Comparison of ENCODE assay signal across 7 cellular contexts in genomic region chr15:22714358-22715132, GRCh38.
DNase-seq lines count a peak whose midpoint lies in the region; ATAC-seq and TF ChIP-seq lines count a peak whose summit lies in the region.
"Not testable (repeated sequence)": the region's sequence is repeated elsewhere in the genome, so short reads cannot be mapped to it uniquely, and the experiment has no call there.

No MANE protein-coding gene starts in this region.

- not testable (repeated sequence) for H2AFZ ChIP-seq in smooth muscle cell (ENCODE audit: low read depth)

- peaks cover 0 to 21% (median 0%) of the 10 kb centered on the region in 45 donors for H3K27me3 ChIP-seq in dorsolateral prefrontal cortex
- not testable (repeated sequence) for H3K27me3 ChIP-seq in right atrium auricular region; smooth muscle cell (ENCODE audit: low read depth)

- peak overlapping the region in 57 of 59 donors; percentile 22 to 65 (median 46) for H3K4me3 ChIP-seq in dorsolateral prefrontal cortex
- peak overlapping the region; percentile 44 to 49 for H3K4me3 ChIP-seq in right atrium auricular region
- H3K4me3 ChIP-seq in smooth muscle cell: peak overlapping the region; percentile 21

- H3K4me1 ChIP-seq in right atrium auricular region; smooth muscle cell (ENCODE audit: low read depth): not testable (repeated sequence)

- H3K9me3 Mint-ChIP-seq in activated T-cell treated with anti-CD3 and anti-CD28 coated beads, Interleukin-2, amount 50 U/mL, for 4 hours; naive B cell: not testable (repeated sequence)

- not testable (repeated sequence) for TF ChIP-seq CTCF in dorsolateral prefrontal cortex (IDR thresholded peaks at IDR 0.05 in 54 of 56, conservative IDR thresholded peaks at IDR 0.05 in 2 of 56; ENCODE audit: low read depth in 1 of 56, partially characterized antibody in 56 of 56); right atrium auricular region (IDR thresholded peaks at IDR 0.05); smooth muscle cell (IDR thresholded peaks at IDR 0.05; ENCODE audit: borderline replicate concordance, insufficient read depth, poor library complexity, severe bottlenecking)

- H3K79me2 ChIP-seq in smooth muscle cell (ENCODE audit: low read depth): not testable (repeated sequence)

- H3K36me3 ChIP-seq in right atrium auricular region; smooth muscle cell (ENCODE audit: low read depth): not testable (repeated sequence)

- H3F3A ChIP-seq in smooth muscle cell (ENCODE audit: low read depth): not testable (repeated sequence)

- not testable (repeated sequence) for H4K20me1 ChIP-seq in smooth muscle cell (ENCODE audit: low read depth)

- H3K27ac ChIP-seq in dorsolateral prefrontal cortex (peak overlapping the region in 2 of 59 donors; percentile 14 to 28), right atrium auricular region (peak overlapping the region; percentile 55 to 81)
- not testable (repeated sequence) for H3K27ac ChIP-seq in smooth muscle cell (ENCODE audit: low read depth)

- H3K4me2 ChIP-seq in smooth muscle cell: not testable (repeated sequence)

- H3K27ac Mint-ChIP-seq in naive B cell: not testable (repeated sequence)

- intact Hi-C loops in dorsolateral prefrontal cortex (cut with DNase I): not testable (repeated sequence)

- H3K4me1 Mint-ChIP-seq in activated T-cell treated with anti-CD3 and anti-CD28 coated beads, Interleukin-2, amount 50 U/mL, for 4 hours (ENCODE audit: low read depth); naive B cell: not testable (repeated sequence)

- not testable (repeated sequence) for H3K36me3 Mint-ChIP-seq in activated T-cell treated with anti-CD3 and anti-CD28 coated beads, Interleukin-2, amount 50 U/mL, for 4 hours (ENCODE audit: insufficient read depth); naive B cell

- H3K4me3 Mint-ChIP-seq in activated T-cell treated with anti-CD3 and anti-CD28 coated beads, Interleukin-2, amount 50 U/mL, for 4 hours: peak overlapping the region; percentile 38
- peak overlapping the region in 7 of 8 donors; percentile 64 to 82 (median 72) for H3K4me3 Mint-ChIP-seq in naive B cell

- DNase-seq in EL: peak; percentile 6
- DNase-seq in NCI-H1417 (lab: John Stamatoyannopoulos, UW): peak in 2 of 3 experiments; percentile 70 to 77
- DNase-seq in activated T-cell treated with anti-CD3 and anti-CD28 coated beads, Interleukin-2, amount 50 U/mL, for 4 hours; dorsolateral prefrontal cortex; right atrium auricular region (ENCODE audit: low spot score); naive B cell; smooth muscle cell (lab: John Stamatoyannopoulos, UW; ENCODE audit: unreplicated experiment): not testable (repeated sequence)

- H3K9me3 ChIP-seq in right atrium auricular region; smooth muscle cell (replicated peaks; ENCODE audit: low read depth): not testable (repeated sequence)

- not testable (repeated sequence) for H3K9ac ChIP-seq in smooth muscle cell (ENCODE audit: low read depth)

- H3K27me3 Mint-ChIP-seq in activated T-cell treated with anti-CD3 and anti-CD28 coated beads, Interleukin-2, amount 50 U/mL, for 4 hours (ENCODE audit: low read depth): peaks cover 35% of the 10 kb centered on the region
- H3K27me3 Mint-ChIP-seq in naive B cell: peaks cover 9 to 33% (median 31%) of the 10 kb centered on the region in 3 donors

- peak; percentile 72 to 73 for ATAC-seq in activated T-cell treated with anti-CD3 and anti-CD28 coated beads, Interleukin-2, amount 50 U/mL, for 4 hours
- peak; percentile 39 to 54 for ATAC-seq in naive B cell (ENCODE audit: low read depth in 2 of 2)

- WGBS in smooth muscle cell (ENCODE audit: low lambda C conversion rate): 75% methylated on average over 41 of the region's 77 CpGs
